12 cellular contexts compared by ENCODE assay signal in genomic region chr9:134661791-134662142, GRCh38. TPM values are rescaled to one million over a fixed set of nuclear protein-coding genes. Genes with fewer than 3 reads are reported as not detected.
DNase-seq lines count a peak whose midpoint lies in the region; ATAC-seq and TF ChIP-seq lines count a peak whose summit lies in the region.
"Had no signal": no experiment of that assay in that cellular context is flagged by ENCODE, and none has a peak within 500 bp of the region (broad histone marks: within the 10 kb centered on the region; RNA-seq: fewer than 3 reads in every experiment).

No MANE protein-coding gene starts in this region.

- intact Hi-C loops in gastrocnemius medialis (cut with DNase I; ENCODE audit: low total_unique reads), result no loop called here

- TF ChIP-seq POLR2A in gastrocnemius medialis (IDR thresholded peaks at IDR 0.05), result no peak

- no peak for TF ChIP-seq CTCF in gastrocnemius medialis (IDR thresholded peaks at IDR 0.05 in 4 of 5, conservative IDR thresholded peaks at IDR 0.05 in 1 of 5)

- no peak overlapping the region for H3K4me3 ChIP-seq in gastrocnemius medialis

- peak; percentile 37 to 68 for ATAC-seq in gastrocnemius medialis
- ATAC-seq: CD8-positive, alpha-beta T cell had no signal

- in situ Hi-C loops in gastrocnemius medialis (cut with MboI; ENCODE audit: low sequenced_read_pairs in 4 of 4), result no loop called here

- H3K27ac ChIP-seq in gastrocnemius medialis, result peak overlapping the region in 2 of 4 donors; percentile 46 to 47

- H3K27me3 ChIP-seq in gastrocnemius medialis, result peaks cover 12 to 16% (median 13%) of the 10 kb centered on the region in 3 donors

- no peaks in the 10 kb centered on the region for H3K36me3 ChIP-seq in gastrocnemius medialis

- H3K9me3 ChIP-seq in gastrocnemius medialis, result no peaks in the 10 kb centered on the region

- H3K4me1 ChIP-seq in gastrocnemius medialis, result no peaks in the 10 kb centered on the region

- DNase-seq in Daoy (ENCODE audit: low read depth), result peak; percentile 82
- DNase-seq in astrocyte of the hippocampus (ENCODE audit: low read depth, low spot score), result peak; percentile 67
- DNase-seq in hepatic stellate cell (ENCODE audit: low spot score), result peak; percentile 80
- DNase-seq in gastrocnemius medialis, result no peak
- DNase-seq in H4 (ENCODE audit: low spot score), result no peak
- DNase-seq in midbrain (lab: John Stamatoyannopoulos, UW), result no peak
- DNase-seq in stimulated activated CD4-positive, alpha-beta T cell treated with anti-CD3 and anti-CD28 coated beads, Interleukin-4, amount 100 ng/mL, for 24 hours, result no peak
- no peak for DNase-seq in 8988T
- DNase-seq: activated B cell treated with CpG ODN at 0.5 μM for 24 hours; activated T-cell treated with anti-CD3 and anti-CD28 coated beads, Interleukin-2, amount 50 U/mL, for 48 hours; CD8-positive, alpha-beta T cell; NCI-H2029 treated with DMSO at 0.1 percent for 48 hours had no signal

RNA-seq across cellular contexts. Expression of gene COL5A1, which starts 20.2 kb away (rescaled TPM):
- total RNA-seq in Daoy (2014; rRNA removed; shearing (Covaris generic)), result 131 and 135 TPM in 2 replicates
- 1 to 10 TPM; 1.6 to 2.8 (median 2.3) TPM for total RNA-seq in gastrocnemius medialis
- 26.8 and 32.1 TPM in 2 replicates for total RNA-seq in H4 (2014; rRNA removed; shearing (Covaris generic))

Comparison
In these comparisons a context has a peak if more than half of its experiments do, and no peak if none do; other contexts are left out.
1. DNase-seq: peak in Daoy (single experiment), astrocyte of the hippocampus (single experiment) and hepatic stellate cell (single experiment); none in gastrocnemius medialis (0 of 2), H4 (single experiment), midbrain (single experiment), stimulated activated CD4-positive, alpha-beta T cell treated with anti-CD3 and anti-CD28 coated beads, Interleukin-4, amount 100 ng/mL, for 24 hours (single experiment) and 8988T (single experiment).